In the genomic region with DNA sequence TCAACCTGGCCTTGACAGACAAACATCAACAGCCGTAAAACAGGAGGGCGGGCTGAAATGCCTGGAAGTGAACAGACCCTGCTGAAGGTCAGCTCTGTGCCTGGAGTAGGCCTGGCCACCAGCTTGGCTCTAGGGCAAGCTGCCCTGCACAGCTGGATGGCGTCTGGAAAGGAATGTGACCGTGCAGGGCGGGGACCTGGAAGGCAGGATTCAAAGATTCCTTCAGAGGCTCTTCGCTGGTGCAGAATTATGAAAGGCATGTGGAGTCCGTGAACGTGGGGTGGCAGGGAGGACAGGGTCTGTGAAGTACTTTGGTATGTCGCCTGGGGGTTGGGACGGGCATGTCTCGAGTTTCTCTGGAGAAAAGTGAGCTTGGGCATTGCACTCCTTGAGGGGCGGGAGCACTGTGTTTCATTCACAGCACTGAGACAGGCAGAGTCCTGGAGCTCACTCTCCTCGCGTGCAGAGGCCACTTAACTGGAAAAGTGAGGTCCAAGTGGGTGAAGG, we compare ENCODE assay signal across 8 cellular contexts. TPM values are rescaled to one million over a fixed set of nuclear protein-coding genes. Genes with fewer than 3 reads are reported as not detected.
A peak's percentile ranks its signal among the peaks of the same experiment; 100 is the strongest.
DNase-seq lines count a peak whose midpoint lies in the region; ATAC-seq and TF ChIP-seq lines count a peak whose summit lies in the region.

No MANE protein-coding gene starts in this region.

- H3K36me3 Mint-ChIP-seq in chondrocyte (ENCODE audit: low read depth), result peaks cover 11% of the 10 kb centered on the region

- H3K4me1 ChIP-seq in mucosa of descending colon (ENCODE audit: low read depth), result peaks cover 51% of the 10 kb centered on the region

- ATAC-seq in mucosa of descending colon (peak; percentile 5), GM21515 (IDR thresholded peaks at IDR 0.05; ENCODE audit: unreplicated experiment) (no peak), HG02870 (IDR thresholded peaks at IDR 0.05; ENCODE audit: unreplicated experiment) (no peak)

- intact Hi-C loops in mucosa of descending colon (cut with DNase I, micrococcal nuclease), result no loop called here

- peak; percentile 92 for DNase-seq in chondrocyte (ENCODE audit: low spot score)
- peak in 2 of 3 donors; percentile 63 to 70 for DNase-seq in mucosa of descending colon
- no peak for DNase-seq in COLO668 (lab: John Stamatoyannopoulos, UW; ENCODE audit: unreplicated experiment)
- no peak for DNase-seq in GM19238 (ENCODE audit: insufficient read length, low spot score)

- peak overlapping the region; percentile 90 for H3K27ac ChIP-seq in C4-2B
- H3K27ac ChIP-seq in KOPT-K1 (ENCODE audit: low read depth, low read length, poor library complexity, severe bottlenecking), result peak overlapping the region; percentile 95

- peak overlapping the region; percentile 95 for H3K27ac Mint-ChIP-seq in chondrocyte (ENCODE audit: unreplicated experiment)

- TF ChIP-seq CTCF in C4-2B (conservative IDR thresholded peaks at IDR 0.05), result no peak
- TF ChIP-seq CTCF in chondrocyte (IDR thresholded peaks at IDR 0.05), result no peak
- no peak for TF ChIP-seq CTCF in mucosa of descending colon (IDR thresholded peaks at IDR 0.05)

- H3K9me3 Mint-ChIP-seq in chondrocyte (ENCODE audit: low read depth), result no peaks in the 10 kb centered on the region

- H3K36me3 ChIP-seq in KOPT-K1 (ENCODE audit: insufficient read depth, low read length), result peaks cover 42% of the 10 kb centered on the region
- H3K36me3 ChIP-seq in mucosa of descending colon (ENCODE audit: low read depth), result no peaks in the 10 kb centered on the region

- H3K9me3 ChIP-seq in KOPT-K1 (ENCODE audit: insufficient read depth, low read length, poor library complexity, severe bottlenecking) (no peaks in the 10 kb centered on the region), mucosa of descending colon (no peaks in the 10 kb centered on the region)

- H3K4me3 ChIP-seq in mucosa of descending colon, result peak overlapping the region; percentile 19

- H3K4me3 Mint-ChIP-seq in chondrocyte (ENCODE audit: unreplicated experiment), result peak overlapping the region; percentile 98

- no peaks in the 10 kb centered on the region for H3K27me3 Mint-ChIP-seq in chondrocyte (ENCODE audit: low read depth)

- H3K4me1 Mint-ChIP-seq in chondrocyte (ENCODE audit: low read depth), result peaks cover 51% of the 10 kb centered on the region

RNA-seq across cellular contexts. Expression of a gene that starts 1.5 kb away (rescaled TPM):
- total RNA-seq in chondrocyte, result 78.9 to 129 TPM (median 111 TPM) in 3 replicates
- 10 to 100 TPM; 58.3 to 85.9 (median 81.5) TPM for total RNA-seq in mucosa of descending colon

RNA-seq across cellular contexts. Expression of a gene that starts 32.4 kb away (rescaled TPM):
- total RNA-seq in chondrocyte (0.17 to 0.46 TPM (median 0.35 TPM) in 3 replicates), mucosa of descending colon (10 to 100 TPM; 24.3 to 73.1 (median 32.3) TPM)

RNA-seq across cellular contexts. Expression of a gene that starts 40.1 kb away (rescaled TPM):
- total RNA-seq in chondrocyte (15.2 to 21.9 TPM (median 16.3 TPM) in 3 replicates), mucosa of descending colon (10 to 100 TPM; 35.4 to 39.8 (median 36.6) TPM)

RNA-seq across cellular contexts. Expression of a gene that starts 47.6 kb away (rescaled TPM):
- 21.7 to 33.2 TPM (median 29.3 TPM) in 3 replicates for total RNA-seq in chondrocyte
- total RNA-seq in mucosa of descending colon, result 10 to 100 TPM; 23.0 to 39.7 (median 23.2) TPM

RNA-seq across cellular contexts. Expression of a gene that starts 58.8 kb away (rescaled TPM):
- total RNA-seq in chondrocyte, result not detected in 3 replicates
- total RNA-seq in mucosa of descending colon, result not detected

Comparison
In these comparisons a context has a peak if more than half of its experiments do, and no peak if none do; other contexts are left out.
1. DNase-seq: peak in chondrocyte (single experiment) and mucosa of descending colon (2 of 3); none in COLO668 (single experiment) and GM19238 (single experiment).
2. RNA of a gene that starts 32.4 kb away (total RNA-seq): 24.3 to 73.1 TPM in mucosa of descending colon; 0.17 to 0.46 TPM in chondrocyte; every median in the first group is over 10 times any median in the second.